ENCODE assay signal across 21 cellular contexts in genomic region chr19:8596168-8596567, GRCh38. TPM values are rescaled to one million over a fixed set of nuclear protein-coding genes. Genes with fewer than 3 reads are reported as not detected.
DNase-seq lines count a peak whose midpoint lies in the region; ATAC-seq, FAIRE-seq and TF ChIP-seq lines count a peak whose summit lies in the region.
"Had no signal": no experiment of that assay in that cellular context is flagged by ENCODE, and none has a peak within 500 bp of the region (broad histone marks: within the 10 kb centered on the region; RNA-seq: fewer than 3 reads in every experiment).

No MANE protein-coding gene starts in this region.

- H3K27ac ChIP-seq in A549: peak overlapping the region; percentile 24 to 83; a peak in 3 of 6 replicates
- peak overlapping the region in 6 of 11 experiments; percentile 20 to 70 (median 56); a peak in 9 of 22 replicates for H3K27ac ChIP-seq in BLaER1 treated with 17β-estradiol and CSF1 and Interleukin-3, amounts not matched to agents 10 nM and 100 nM
- no peak overlapping the region for H3K27ac ChIP-seq in neural cell (ENCODE audit: low read length)
- H3K27ac ChIP-seq: GM23248 had no signal

- TF ChIP-seq RAD21 in A549 (conservative IDR thresholded peaks at IDR 0.05 in 1 of 2, IDR thresholded peaks at IDR 0.05 in 1 of 2) (no peak), neural cell (conservative IDR thresholded peaks at IDR 0.05) (no peak)

- POLR2A ChIA-PET in A549 (lab: Yijun Ruan, JAX): interaction anchor here (0.5 kb wide), 1 partner anchor 447 kb away, joined by 4 read pairs; no protein-coding TSS in a partner anchor

- no peak for ATAC-seq in A549
- ATAC-seq in HG02571 (IDR thresholded peaks at IDR 0.05; ENCODE audit: unreplicated experiment): no peak
- ATAC-seq in GM18498 (IDR thresholded peaks at IDR 0.05; ENCODE audit: unreplicated experiment): no peak
- ATAC-seq: GM12878 had no signal

- FAIRE-seq in A549 (lab: Jason Lieb, UNC): no peak
- FAIRE-seq: D721Med, GM12878, GM18507 had no signal

- H3K4me2 ChIP-seq in A549 (no peak overlapping the region), neural cell (ENCODE audit: low read length) (no peak overlapping the region)
- H3K4me2 ChIP-seq in BLaER1 treated with 17β-estradiol and CSF1 and Interleukin-3, amounts not matched to agents 10 nM and 100 nM: peak overlapping the region; percentile 45 to 83 (median 77)

- H3K4me3 ChIP-seq in A549 (no peak overlapping the region), neural cell (ENCODE audit: low read length) (no peak overlapping the region)
- H3K4me3 ChIP-seq in BLaER1 treated with 17β-estradiol and CSF1 and Interleukin-3, amounts not matched to agents 10 nM and 100 nM: peak overlapping the region in 1 of 10 experiments; percentile 7; a peak in 1 of 20 replicates
- H3K4me3 ChIP-seq: GM12878, GM23248, HAP-1 had no signal

- peaks cover 28 to 75% (median 51%) of the 10 kb centered on the region in 11 experiments for H3K36me3 ChIP-seq in BLaER1 treated with 17β-estradiol and CSF1 and Interleukin-3, amounts not matched to agents 10 nM and 100 nM
- no peaks in the 10 kb centered on the region for H3K36me3 ChIP-seq in neural cell (ENCODE audit: insufficient read depth, low read length)
- H3K36me3 ChIP-seq: HAP-1 had no signal

- 88% methylated on average over 17 of the region's 23 CpGs for WGBS in A549 (ENCODE audit: missing lambda C conversion rate)

- TF ChIP-seq POLR2A in A549 (IDR thresholded peaks at IDR 0.05; ENCODE audit: low read length): no peak

- H3K9me3 ChIP-seq in A549: no peaks in the 10 kb centered on the region
- peaks cover 10 to 38% (median 19%) of the 10 kb centered on the region in 11 experiments; a peak in 21 of 22 replicates for H3K9me3 ChIP-seq in BLaER1 treated with 17β-estradiol and CSF1 and Interleukin-3, amounts not matched to agents 10 nM and 100 nM (replicated peaks in 1 of 11)
- no peaks in the 10 kb centered on the region for H3K9me3 ChIP-seq in neural cell (ENCODE audit: low read length)
- H3K9me3 ChIP-seq: HAP-1 had no signal

- no peaks in the 10 kb centered on the region for H3K9me2 ChIP-seq in neural cell (ENCODE audit: insufficient read depth, low read length)

- TF ChIP-seq CTCF in A549 (IDR thresholded peaks at IDR 0.05) (no peak), neural cell (IDR thresholded peaks at IDR 0.05; ENCODE audit: poor library complexity, severe bottlenecking) (no peak)

- peaks cover 37% of the 10 kb centered on the region for H3K4me1 ChIP-seq in A549
- peaks cover 27 to 60% (median 50%) of the 10 kb centered on the region in 10 experiments for H3K4me1 ChIP-seq in BLaER1 treated with 17β-estradiol and CSF1 and Interleukin-3, amounts not matched to agents 10 nM and 100 nM

- TF ChIP-seq EP300 in A549 (IDR thresholded peaks at IDR 0.05) (no peak), neural cell (conservative IDR thresholded peaks at IDR 0.05; ENCODE audit: poor library complexity, severe bottlenecking) (no peak)

- no peaks in the 10 kb centered on the region for H3K27me3 ChIP-seq in BLaER1 treated with 17β-estradiol and CSF1 and Interleukin-3, amounts not matched to agents 10 nM and 100 nM
- H3K27me3 ChIP-seq in neural cell (ENCODE audit: insufficient read depth, low read depth, low read length): no peaks in the 10 kb centered on the region

- H3K9ac ChIP-seq in BLaER1 treated with 17β-estradiol and CSF1 and Interleukin-3, amounts not matched to agents 10 nM and 100 nM: peak overlapping the region in 4 of 11 experiments; percentile 36 to 64 (median 52); a peak in 8 of 22 replicates
- no peak overlapping the region for H3K9ac ChIP-seq in neural cell (ENCODE audit: low read length)
- H3K9ac ChIP-seq: GM23248 had no signal

- CTCF ChIA-PET in A549 (lab: Yijun Ruan, JAX): interaction anchor here (0.7 to 5.7 kb wide), 5 partner anchors 8 to 98 kb away, joined by 3 to 42 read pairs (median 20); no protein-coding TSS in a partner anchor

- no peak for DNase-seq in A549 (ENCODE audit: low read depth in 1 of 2, low spot score in 1 of 2)
- DNase-seq in T-helper 9 cell: no peak
- DNase-seq: 8988T; CD4-positive, alpha-beta T cell; CD8-positive, alpha-beta memory T cell; DMS 273 treated with DMSO at 0.1 percent for 48 hours; DMS79; EL; GDM1; GM23248; HFFc6 had no signal

- peaks cover 0 to 34% (median 11%) of the 10 kb centered on the region in 11 experiments; a peak in 12 of 22 replicates for H4K20me1 ChIP-seq in BLaER1 treated with 17β-estradiol and CSF1 and Interleukin-3, amounts not matched to agents 10 nM and 100 nM
- no peaks in the 10 kb centered on the region for H4K20me1 ChIP-seq in neural cell (ENCODE audit: insufficient read depth)

- H2AFZ ChIP-seq in neural cell (ENCODE audit: low read depth, low read length): no peak overlapping the region
- H2AFZ ChIP-seq: GM23248 had no signal

- no peaks in the 10 kb centered on the region for H3K79me2 ChIP-seq in neural cell (replicated peaks; ENCODE audit: insufficient read depth, low read length)

- H3F3A ChIP-seq in neural cell (ENCODE audit: insufficient read depth, low read length, poor library complexity, severe bottlenecking): no peaks in the 10 kb centered on the region

TF ChIP-seq in A549, 52 proteins besides CTCF, POLR2A, EP300 and RAD21 (continues in another document):
- TF ChIP-seq FOSL2 (IDR thresholded peaks at IDR 0.05): no peak
- TF ChIP-seq FOSL2 (CRISPR knock-in tag; IDR thresholded peaks at IDR 0.05): no peak
- TF ChIP-seq FOSB (CRISPR knock-in tag; IDR thresholded peaks at IDR 0.05): no peak
- no peak for TF ChIP-seq JUNB (IDR thresholded peaks at IDR 0.05)
- TF ChIP-seq ZSCAN20 (CRISPR knock-in tag; IDR thresholded peaks at IDR 0.05): no peak
- TF ChIP-seq KDM1A (IDR thresholded peaks at IDR 0.05; ENCODE audit: low read depth): no peak
- TF ChIP-seq ESRRA (IDR thresholded peaks at IDR 0.05; ENCODE audit: borderline replicate concordance, low read length): no peak
- TF ChIP-seq EHF (CRISPR knock-in tag; IDR thresholded peaks at IDR 0.05): no peak
- no peak for TF ChIP-seq RNF2 (IDR thresholded peaks at IDR 0.05; ENCODE audit: borderline replicate concordance, low read depth)
- TF ChIP-seq, protein P1, sequence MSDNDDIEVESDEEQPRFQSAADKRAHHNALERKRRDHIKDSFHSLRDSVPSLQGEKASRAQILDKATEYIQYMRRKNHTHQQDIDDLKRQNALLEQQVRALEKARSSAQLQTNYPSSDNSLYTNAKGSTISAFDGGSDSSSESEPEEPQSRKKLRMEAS (IDR thresholded peaks at IDR 0.05): no peak
- no peak for TF ChIP-seq TFCP2L1 (CRISPR knock-in tag; IDR thresholded peaks at IDR 0.05)

TF ChIP-seq in neural cell, 6 proteins besides CTCF, POLR2A, EP300 and RAD21:
- TF ChIP-seq EZH2 (IDR thresholded peaks at IDR 0.05; ENCODE audit: borderline replicate concordance, insufficient read depth, low read length, poor library complexity, severe bottlenecking) (no peak), POLR2AphosphoS5 (IDR thresholded peaks at IDR 0.05) (peak; percentile 29), TAF1 (IDR thresholded peaks at IDR 0.05; ENCODE audit: low read depth) (no peak)
- TF ChIP-seq, protein P2, sequence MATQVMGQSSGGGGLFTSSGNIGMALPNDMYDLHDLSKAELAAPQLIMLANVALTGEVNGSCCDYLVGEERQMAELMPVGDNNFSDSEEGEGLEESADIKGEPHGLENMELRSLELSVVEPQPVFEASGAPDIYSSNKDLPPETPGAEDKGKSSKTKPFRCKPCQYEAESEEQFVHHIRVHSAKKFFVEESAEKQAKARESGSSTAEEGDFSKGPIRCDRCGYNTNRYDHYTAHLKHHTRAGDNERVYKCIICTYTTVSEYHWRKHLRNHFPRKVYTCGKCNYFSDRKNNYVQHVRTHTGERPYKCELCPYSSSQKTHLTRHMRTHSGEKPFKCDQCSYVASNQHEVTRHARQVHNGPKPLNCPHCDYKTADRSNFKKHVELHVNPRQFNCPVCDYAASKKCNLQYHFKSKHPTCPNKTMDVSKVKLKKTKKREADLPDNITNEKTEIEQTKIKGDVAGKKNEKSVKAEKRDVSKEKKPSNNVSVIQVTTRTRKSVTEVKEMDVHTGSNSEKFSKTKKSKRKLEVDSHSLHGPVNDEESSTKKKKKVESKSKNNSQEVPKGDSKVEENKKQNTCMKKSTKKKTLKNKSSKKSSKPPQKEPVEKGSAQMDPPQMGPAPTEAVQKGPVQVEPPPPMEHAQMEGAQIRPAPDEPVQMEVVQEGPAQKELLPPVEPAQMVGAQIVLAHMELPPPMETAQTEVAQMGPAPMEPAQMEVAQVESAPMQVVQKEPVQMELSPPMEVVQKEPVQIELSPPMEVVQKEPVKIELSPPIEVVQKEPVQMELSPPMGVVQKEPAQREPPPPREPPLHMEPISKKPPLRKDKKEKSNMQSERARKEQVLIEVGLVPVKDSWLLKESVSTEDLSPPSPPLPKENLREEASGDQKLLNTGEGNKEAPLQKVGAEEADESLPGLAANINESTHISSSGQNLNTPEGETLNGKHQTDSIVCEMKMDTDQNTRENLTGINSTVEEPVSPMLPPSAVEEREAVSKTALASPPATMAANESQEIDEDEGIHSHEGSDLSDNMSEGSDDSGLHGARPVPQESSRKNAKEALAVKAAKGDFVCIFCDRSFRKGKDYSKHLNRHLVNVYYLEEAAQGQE (IDR thresholded peaks at IDR 0.05; ENCODE audit: borderline replicate concordance): no peak

RNA-seq across cellular contexts. Expression of gene ADAMTS10, which starts 14.3 kb away (rescaled TPM):
- polyA plus RNA-seq in A549 (2011; rRNA removed) (26.7 and 33.2 TPM in 2 replicates), A549 (2017; fragmentation: RNase III; extraction: RNeasy Plus Mini Kit Qiagen cat#74134 plus additional on column Dnase treatment) (39.0 to 73.0 TPM (median 49.3 TPM) in 3 replicates), neural cell (99.4 and 143 TPM in 2 replicates)
- polyA plus RNA-seq in A549 (2012; cell fraction: cytosol; rRNA removed): 23.0 and 34.1 TPM in 2 replicates
- 263 and 313 TPM in 2 replicates for polyA plus RNA-seq in A549 (2012; cell fraction: nucleus; rRNA removed)
- polyA minus RNA-seq in A549 (2011; rRNA and poly(A)+ RNA removed): 28.3 and 29.4 TPM in 2 replicates
- polyA minus RNA-seq in neural cell: 77.4 and 80.6 TPM in 2 replicates
- polyA plus RNA-seq: CD14-positive monocyte had no signal

RNA-seq across cellular contexts. Expression of gene MYO1F, which starts 18.9 kb away (rescaled TPM):
- polyA plus RNA-seq in A549 (2011; rRNA removed) (0.37 and 0.95 TPM in 2 replicates), A549 (2017; fragmentation: RNase III; extraction: RNeasy Plus Mini Kit Qiagen cat#74134 plus additional on column Dnase treatment) (0.17 to 0.24 TPM (median 0.23 TPM) in 3 replicates), neural cell (0.40 TPM in 2 replicates)
- polyA plus RNA-seq in A549 (2012; cell fraction: cytosol; rRNA removed): 0.45 TPM in 2 replicates
- polyA plus RNA-seq in A549 (2012; cell fraction: nucleus; rRNA removed): 0.60 and 0.76 TPM in 2 replicates
- polyA minus RNA-seq in A549 (2011; rRNA and poly(A)+ RNA removed): 1.2 and 1.9 TPM in 2 replicates
- polyA minus RNA-seq in neural cell: 1.5 TPM in 1 of 2 replicates, not detected in the other

RNA-seq across cellular contexts. Expression of gene NFILZ, which starts 34.3 kb away (rescaled TPM):
- polyA plus RNA-seq in A549 (2011; rRNA removed): not detected in 2 replicates
- not detected in 2 replicates for polyA plus RNA-seq in A549 (2012; cell fraction: cytosol; rRNA removed)
- not detected in 2 replicates for polyA plus RNA-seq in A549 (2012; cell fraction: nucleus; rRNA removed)
- not detected in 3 replicates for polyA plus RNA-seq in A549 (2017; fragmentation: RNase III; extraction: RNeasy Plus Mini Kit Qiagen cat#74134 plus additional on column Dnase treatment)
- polyA minus RNA-seq in A549 (2011; rRNA and poly(A)+ RNA removed): not detected in 2 replicates
- polyA plus RNA-seq in neural cell: not detected in 2 replicates
- polyA minus RNA-seq in neural cell: not detected in 2 replicates
- polyA plus RNA-seq: BJ; CD14-positive monocyte; CD8-positive, alpha-beta memory T cell; GM12878; GM23248 had no signal

Comparison
In these comparisons a context has a peak if more than half of its experiments do, and no peak if none do; other contexts are left out.
1. H3K4me2 ChIP-seq: peak in BLaER1 treated with 17β-estradiol and CSF1 and Interleukin-3, amounts not matched to agents 10 nM and 100 nM (11 of 11); none in A549 (single experiment) and neural cell (single experiment).